ENCODE assay signal across 20 cellular contexts in the genomic region with DNA sequence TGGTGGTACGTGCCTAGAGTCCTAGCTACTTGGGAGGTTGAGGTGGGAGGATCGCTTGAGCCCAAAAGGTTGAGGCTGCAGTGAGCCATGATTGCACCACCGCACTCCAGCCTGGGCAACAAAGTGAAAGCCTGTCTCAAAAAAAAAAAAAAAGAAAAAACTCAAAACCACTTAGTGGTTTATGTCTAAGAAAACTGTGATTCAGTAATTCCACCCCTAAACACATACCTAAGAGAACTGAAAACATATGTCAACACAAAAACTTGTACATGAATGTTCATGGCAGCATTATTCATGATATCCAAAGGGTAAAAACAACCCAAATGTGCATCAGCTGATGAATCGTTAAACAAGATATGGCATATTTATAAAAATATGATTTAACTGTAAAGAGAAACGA.
"Had no signal": no experiment of that assay in that cellular context is flagged by ENCODE, and none has a peak within 500 bp of the region (broad histone marks: within the 10 kb centered on the region; RNA-seq: fewer than 3 reads in every experiment).

No MANE protein-coding gene starts in this region.

- H3K9me3 ChIP-seq: thyroid gland had no signal

- H3K27ac ChIP-seq: foreskin keratinocyte, SK-N-MC, thyroid gland had no signal

- DNase-seq: activated CD8-positive, alpha-beta T cell treated with anti-CD3 and anti-CD28 coated beads for 36 hours; activated naive CD4-positive, alpha-beta T cell treated with anti-CD3 and anti-CD28 coated beads for 36 hours; cerebellar nuclear complex; cortex of kidney; effector CD4-positive, alpha-beta T cell; foreskin keratinocyte; glutamatergic neuron; hippocampal formation; islet precursor cell; left ventricle myocardium superior; nephron progenitor cell; nucleus accumbens; stimulated activated CD4-positive, alpha-beta T cell treated with anti-CD3 and anti-CD28 coated beads, Interleukin-4, amount 100 ng/mL, for 24 hours; thyroid gland had no signal

- H3K4me3 ChIP-seq: SK-N-MC, thyroid gland had no signal

- H3K4me1 ChIP-seq: foreskin keratinocyte, thyroid gland had no signal

- FAIRE-seq: bronchial epithelial cell, TTC549 had no signal

- ATAC-seq: activated CD8-positive, alpha-beta T cell treated with anti-CD3 and anti-CD28 coated beads for 36 hours; esophagus mucosa; foreskin keratinocyte; left ventricle myocardium superior; sciatic nerve; stimulated activated memory B cell treated with anti-CD40 and anti-IgM and Interleukin-4, amounts not matched to agents 10 μg/mL and 1 μg/mL and 100 μg/mL, for 72 hours had no signal

- H3K27me3 ChIP-seq: foreskin keratinocyte, thyroid gland had no signal
